In genomic region chr6:137810554-137811120, GRCh38 we compare ENCODE assay signal across 1 cellular context.
TF ChIP-seq lines count a peak whose summit lies in the region.

No MANE protein-coding gene starts in this region.

TF ChIP-seq in HepG2, 621 proteins besides CTCF, POLR2A, EP300 and RAD21 (continued from another document and continues in another):
- TF ChIP-seq DZIP1 (CRISPR knock-in tag; IDR thresholded peaks at IDR 0.05) (no peak), BRCA1 (CRISPR knock-in tag; IDR thresholded peaks at IDR 0.05) (no peak), ZFP36L1 (CRISPR knock-in tag; IDR thresholded peaks at IDR 0.05) (no peak), SMC3 (IDR thresholded peaks at IDR 0.05; ENCODE audit: low read length) (peak; percentile 9; the same call in 1 of the 2 replicates), KDM6A (CRISPR knock-in tag; IDR thresholded peaks at IDR 0.05; ENCODE audit: low read depth) (no peak), ZNF639 (CRISPR knock-in tag; conservative IDR thresholded peaks at IDR 0.05) (no peak; the same call in 1 of the 2 replicates), ZNF839 (CRISPR knock-in tag; IDR thresholded peaks at IDR 0.05; ENCODE audit: borderline replicate concordance) (no peak), PHF20 (CRISPR knock-in tag; IDR thresholded peaks at IDR 0.05) (no peak), ZBTB20 (CRISPR knock-in tag; IDR thresholded peaks at IDR 0.05; ENCODE audit: borderline replicate concordance, low read depth) (peak; percentile 96), PLRG1 (conservative IDR thresholded peaks at IDR 0.05) (no peak), ELF4 (CRISPR knock-in tag; IDR thresholded peaks at IDR 0.05; ENCODE audit: borderline replicate concordance) (no peak), NFYB (CRISPR knock-in tag; IDR thresholded peaks at IDR 0.05) (no peak), SOX5 (CRISPR knock-in tag; IDR thresholded peaks at IDR 0.05; ENCODE audit: borderline replicate concordance) (peak; percentile 72), ZNF407 (CRISPR knock-in tag; IDR thresholded peaks at IDR 0.05; ENCODE audit: not compliant biosample characterization) (no peak), ATRX (CRISPR knock-in tag; IDR thresholded peaks at IDR 0.05; ENCODE audit: borderline replicate concordance) (no peak), AHDC1 (CRISPR knock-in tag; IDR thresholded peaks at IDR 0.05; ENCODE audit: borderline replicate concordance) (peak; percentile 73; the same call in 1 of the 2 replicates), FLYWCH1 (CRISPR knock-in tag; IDR thresholded peaks at IDR 0.05) (no peak), ZBTB26 (CRISPR knock-in tag; IDR thresholded peaks at IDR 0.05; ENCODE audit: borderline replicate concordance) (0 out of 2 replicates have a peak, but pooled peaks have one; percentile 45), ZBTB43 (CRISPR knock-in tag; conservative IDR thresholded peaks at IDR 0.05) (no peak; the same call in 1 of the 2 replicates), ZNF496 (CRISPR knock-in tag; IDR thresholded peaks at IDR 0.05; ENCODE audit: insufficient replicate concordance) (no peak), CENPX (CRISPR knock-in tag; IDR thresholded peaks at IDR 0.05) (no peak), CREB3 (CRISPR knock-in tag; IDR thresholded peaks at IDR 0.05) (0 out of 2 replicates have a peak, but pooled peaks have one; percentile 57), ZFYVE20 (CRISPR knock-in tag; IDR thresholded peaks at IDR 0.05; ENCODE audit: borderline replicate concordance, low read depth) (no peak), EHMT2 (IDR thresholded peaks at IDR 0.05; ENCODE audit: borderline replicate concordance, low read depth, low read length) (peak; percentile 89), ZNF574 (CRISPR knock-in tag; IDR thresholded peaks at IDR 0.05) (no peak), ZNF234 (CRISPR knock-in tag; conservative IDR thresholded peaks at IDR 0.05) (no peak)
